17 cellular contexts compared by ENCODE assay signal in the genomic region with DNA sequence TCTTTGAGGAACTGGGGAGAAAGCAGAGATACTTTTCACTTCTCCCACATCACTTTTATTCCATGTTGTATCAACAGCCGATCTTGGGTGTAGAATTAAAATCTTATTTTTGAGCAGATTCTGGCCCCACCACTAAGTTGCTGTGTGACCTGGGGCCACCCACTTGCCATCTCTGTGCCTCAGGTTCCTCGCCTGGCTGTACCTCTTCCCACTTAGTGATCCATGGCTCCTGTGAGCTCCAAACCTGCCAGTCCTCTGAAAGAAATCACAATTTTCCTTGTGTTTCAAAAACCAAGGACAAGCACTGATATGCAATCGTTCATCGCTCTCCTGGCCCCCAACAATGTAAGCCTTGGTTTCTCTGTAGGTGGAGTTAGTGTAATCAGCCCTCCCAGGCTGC.
DNase-seq lines count a peak whose midpoint lies in the region; ATAC-seq and TF ChIP-seq lines count a peak whose summit lies in the region.
"Had no signal": no experiment of that assay in that cellular context is flagged by ENCODE, and none has a peak within 500 bp of the region (broad histone marks: within the 10 kb centered on the region; RNA-seq: fewer than 3 reads in every experiment).

No MANE protein-coding gene starts in this region.

- ATAC-seq in IMR-90 (ENCODE audit: low read depth), result no peak
- no peak for ATAC-seq in sciatic nerve
- ATAC-seq: GM23338 had no signal

- no peak for TF ChIP-seq RAD21 in IMR-90 (IDR thresholded peaks at IDR 0.05; ENCODE audit: low read length)

- H3K14ac ChIP-seq in IMR-90 (replicated peaks; ENCODE audit: low read depth, low read length), result no peak overlapping the region

- TF ChIP-seq CTCF in breast epithelium (IDR thresholded peaks at IDR 0.05), result no peak
- no peak for TF ChIP-seq CTCF in MCF 10A (IDR thresholded peaks at IDR 0.05; ENCODE audit: unreplicated experiment)
- no peak for TF ChIP-seq CTCF in IMR-90 (conservative IDR thresholded peaks at IDR 0.05; ENCODE audit: low read depth, low read length)
- TF ChIP-seq CTCF in chondrocyte (IDR thresholded peaks at IDR 0.05), result no peak
- TF ChIP-seq CTCF in suprapubic skin (IDR thresholded peaks at IDR 0.05), result no peak

- H3K36me3 Mint-ChIP-seq in MCF 10A (ENCODE audit: insufficient read depth, unreplicated experiment) (no peaks in the 10 kb centered on the region), chondrocyte (ENCODE audit: low read depth) (no peaks in the 10 kb centered on the region)
- H3K36me3 Mint-ChIP-seq: CD14-positive monocyte; CD4-positive, alpha-beta memory T cell had no signal

- dilution Hi-C loops in IMR-90 (cut with HindIII; ENCODE audit: low sequenced_read_pairs, unreplicated experiment), result no loop called here

- TF ChIP-seq POLR2A in breast epithelium (IDR thresholded peaks at IDR 0.05) (no peak), IMR-90 (IDR thresholded peaks at IDR 0.05; ENCODE audit: low read depth, low read length) (no peak), suprapubic skin (IDR thresholded peaks at IDR 0.05) (no peak)

- no peaks in the 10 kb centered on the region for H3K79me1 ChIP-seq in IMR-90 (ENCODE audit: low read depth in 1 of 2, low read length in 2 of 2)

- H3K18ac ChIP-seq in IMR-90 (ENCODE audit: low read depth, low read length), result no peak overlapping the region

- no peak overlapping the region for H2AK5ac ChIP-seq in IMR-90 (ENCODE audit: low read depth, low read length)

- no peak overlapping the region for H2AFZ ChIP-seq in IMR-90 (replicated peaks; ENCODE audit: low read length, poor library complexity)
- H2AFZ ChIP-seq: GM23338 had no signal

- H2AK9ac ChIP-seq in IMR-90 (replicated peaks; ENCODE audit: low read depth, low read length, poor library complexity), result no peak overlapping the region

- H2BK120ac ChIP-seq in IMR-90 (ENCODE audit: low read depth, low read length), result no peak overlapping the region; the same call in 1 of the 2 replicates

- peak overlapping the region; percentile 20; the same call in 1 of the 2 replicates for H2BK20ac ChIP-seq in IMR-90 (ENCODE audit: low read depth, low read length)

- CTCF ChIA-PET in MCF 10A (lab: Yijun Ruan, JAX) (interaction anchor here (0.7 to 0.9 kb wide), 2 partner anchors 8 to 227 kb away, joined by 3 to 5 read pairs; no protein-coding TSS in a partner anchor), IMR-90 (lab: Yijun Ruan, JAX) (no interaction called here)

- H4K5ac ChIP-seq in IMR-90 (ENCODE audit: low read depth, low read length), result no peak overlapping the region

- no peak overlapping the region for H3K56ac ChIP-seq in IMR-90 (ENCODE audit: extremely low read depth, insufficient read depth, low read length)

- peak overlapping the region; percentile 17 to 76 for H3K27ac ChIP-seq in breast epithelium
- H3K27ac ChIP-seq in IMR-90 (ENCODE audit: insufficient read depth, low read length), result no peak overlapping the region
- H3K27ac ChIP-seq in suprapubic skin, result peak overlapping the region; percentile 82
- H3K27ac ChIP-seq: 22Rv1, A549, BLaER1 had no signal

- 100% methylated on average over 1 of the region's 4 CpGs; no CpG with 5 or more reads in 1 of the 2 experiments for WGBS in IMR-90 (ENCODE audit: extremely low coverage in 2 of 2, insufficient read length in 1 of 2), 2 experiments
- WGBS in suprapubic skin, result 91% methylated on average over 4 of the region's 4 CpGs

- no peak overlapping the region for H3K27ac Mint-ChIP-seq in MCF 10A (ENCODE audit: low read depth, unreplicated experiment)
- peak overlapping the region; percentile 4 for H3K27ac Mint-ChIP-seq in chondrocyte (ENCODE audit: unreplicated experiment)
- H3K27ac Mint-ChIP-seq: CD14-positive monocyte; CD4-positive, alpha-beta memory T cell; GM23338 had no signal

- peaks cover 15% of the 10 kb centered on the region; the same call in 1 of the 2 replicates for H3K9me1 ChIP-seq in IMR-90 (ENCODE audit: insufficient read depth, low read length)

- H3K36me3 ChIP-seq in breast epithelium, result no peaks in the 10 kb centered on the region
- H3K36me3 ChIP-seq in IMR-90 (ENCODE audit: control insufficient read depth, insufficient read depth, low read length), result no peaks in the 10 kb centered on the region
- no peaks in the 10 kb centered on the region for H3K36me3 ChIP-seq in suprapubic skin
- H3K36me3 ChIP-seq: BLaER1 had no signal

- H3K23ac ChIP-seq in IMR-90 (ENCODE audit: low read depth, low read length), result no peak overlapping the region

- H4K8ac ChIP-seq in IMR-90 (ENCODE audit: low read depth in 2 of 2, low read length in 2 of 2), result no peak overlapping the region

- TF ChIP-seq EP300 in suprapubic skin (IDR thresholded peaks at IDR 0.05), result no peak

- H3K9me3 Mint-ChIP-seq in MCF 10A (ENCODE audit: unreplicated experiment), result no peaks in the 10 kb centered on the region
- no peaks in the 10 kb centered on the region for H3K9me3 Mint-ChIP-seq in chondrocyte (ENCODE audit: low read depth)
- H3K9me3 Mint-ChIP-seq: CD14-positive monocyte; CD4-positive, alpha-beta memory T cell; GM23338 had no signal

- H3K4me2 ChIP-seq in IMR-90 (ENCODE audit: low read depth, low read length), result no peak overlapping the region
- H3K4me2 ChIP-seq: A549, BLaER1, GM23338 had no signal

- no peak overlapping the region for H2BK5ac ChIP-seq in IMR-90 (ENCODE audit: low read depth, low read length, poor library complexity, severe bottlenecking)

- no peaks in the 10 kb centered on the region for H4K20me1 ChIP-seq in IMR-90 (ENCODE audit: insufficient read depth, low read length)
- H4K20me1 ChIP-seq: BLaER1 had no signal

- H3K4me1 Mint-ChIP-seq in MCF 10A (ENCODE audit: insufficient read depth, unreplicated experiment) (no peaks in the 10 kb centered on the region), chondrocyte (ENCODE audit: low read depth) (no peaks in the 10 kb centered on the region)
- H3K4me1 Mint-ChIP-seq: CD14-positive monocyte; CD4-positive, alpha-beta memory T cell had no signal

- H3K4me1 ChIP-seq in breast epithelium (no peaks in the 10 kb centered on the region), IMR-90 (ENCODE audit: control insufficient read depth, insufficient read depth, low read length) (peaks cover 7% of the 10 kb centered on the region; the same call in 1 of the 2 replicates), suprapubic skin (peaks cover 42% of the 10 kb centered on the region)
- H3K4me1 ChIP-seq: A549 had no signal

- H3K4me3 Mint-ChIP-seq in MCF 10A (ENCODE audit: unreplicated experiment), result no peak overlapping the region
- no peak overlapping the region for H3K4me3 Mint-ChIP-seq in chondrocyte (ENCODE audit: unreplicated experiment)
- H3K4me3 Mint-ChIP-seq: CD14-positive monocyte; CD4-positive, alpha-beta memory T cell; GM23338 had no signal

- H3K4ac ChIP-seq in IMR-90 (ENCODE audit: low read depth, low read length), result no peak overlapping the region

- H2BK15ac ChIP-seq in IMR-90 (ENCODE audit: low read depth, low read length), result no peak overlapping the region

- H4K91ac ChIP-seq in IMR-90 (ENCODE audit: insufficient read depth, low read depth, low read length), result 0 out of 2 replicates have a peak overlapping the region, but pooled peaks have one; percentile 23

- H3K27me3 Mint-ChIP-seq in MCF 10A (ENCODE audit: insufficient read depth, unreplicated experiment) (no peaks in the 10 kb centered on the region), chondrocyte (ENCODE audit: low read depth) (peaks cover 3% of the 10 kb centered on the region)
- H3K27me3 Mint-ChIP-seq: CD4-positive, alpha-beta memory T cell had no signal

- POLR2A ChIA-PET in MCF 10A (lab: Yijun Ruan, JAX) (no interaction called here), IMR-90 (lab: Charles Lee; ENCODE audit: unreplicated experiment) (interaction anchor here (0.5 kb wide), 1 partner anchor 235 kb away, joined by 4 read pairs; no protein-coding TSS in a partner anchor)

- intact Hi-C loops in breast epithelium (cut with DNase I; ENCODE audit: low total_unique reads), result no loop called here
- intact Hi-C loops in MCF 10A (cut with micrococcal nuclease), result no loop called here
- intact Hi-C loops in IMR-90 (cut with micrococcal nuclease), result no loop called here
- intact Hi-C loops in sciatic nerve (cut with DNase I), result no loop called here

- in situ Hi-C loops in IMR-90 (cut with MboI; ENCODE audit: low sequenced_read_pairs), result no loop called here

- BruUV-seq in MCF 10A (replicated peaks; lab: Mats Ljungman, UMichigan), result no TSS peak
- no TSS peak for BruUV-seq in IMR-90 (replicated peaks; lab: Mats Ljungman, UMichigan)

- DNase-seq in breast epithelium (ENCODE audit: low spot score in 2 of 2) (no peak), MCF 10A (ENCODE audit: unreplicated experiment) (no peak), IMR-90 (no peak), chondrocyte (ENCODE audit: low spot score) (peak; percentile 7), suprapubic skin (ENCODE audit: low spot score in 2 of 2) (peak in 1 of 2 donors; percentile 40), EL (no peak), sciatic nerve (ENCODE audit: low spot score) (no peak)
- DNase-seq: CD4-positive, alpha-beta memory T cell; DMS153; DMS79; GF-D8; HCEC 1CT had no signal

- no peaks in the 10 kb centered on the region for H3K27me3 ChIP-seq in breast epithelium
- no peaks in the 10 kb centered on the region for H3K27me3 ChIP-seq in IMR-90 (ENCODE audit: control insufficient read depth, insufficient read depth, low read length)
- no peaks in the 10 kb centered on the region for H3K27me3 ChIP-seq in suprapubic skin
- H3K27me3 ChIP-seq: BLaER1 had no signal

- H3K4me3 ChIP-seq in breast epithelium (no peak overlapping the region), IMR-90 (ENCODE audit: insufficient read depth, low read depth, low read length) (no peak overlapping the region), suprapubic skin (no peak overlapping the region)
- H3K4me3 ChIP-seq: A549, BLaER1, GM23338 had no signal

- no peak overlapping the region for H3K9ac ChIP-seq in IMR-90 (ENCODE audit: low read depth, low read length)
- H3K9ac ChIP-seq: BLaER1 had no signal

- H3K9me3 ChIP-seq in breast epithelium (no peaks in the 10 kb centered on the region), IMR-90 (ENCODE audit: control insufficient read depth, insufficient read depth, low read length) (no peaks in the 10 kb centered on the region), suprapubic skin (no peaks in the 10 kb centered on the region)
- H3K9me3 ChIP-seq: A549, BLaER1 had no signal

TF ChIP-seq in IMR-90, 13 proteins besides CTCF, POLR2A, EP300 and RAD21 (continues in another document):
- TF ChIP-seq RFX5 (IDR thresholded peaks at IDR 0.05; ENCODE audit: low read depth, low read length), result no peak
- TF ChIP-seq MAFK (IDR thresholded peaks at IDR 0.05; ENCODE audit: low read depth, low read length), result no peak
- no peak for TF ChIP-seq MAZ (IDR thresholded peaks at IDR 0.05; ENCODE audit: borderline replicate concordance, low read depth, low read length)
- TF ChIP-seq CHD1 (IDR thresholded peaks at IDR 0.05; ENCODE audit: low read depth, low read length), result no peak
- no peak for TF ChIP-seq NFE2L2 (IDR thresholded peaks at IDR 0.05; ENCODE audit: low read depth, low read length)
- TF ChIP-seq FOS (IDR thresholded peaks at IDR 0.05; ENCODE audit: low read depth, low read length), result no peak
